1 cellular context compared by ENCODE assay signal in the genomic region with DNA sequence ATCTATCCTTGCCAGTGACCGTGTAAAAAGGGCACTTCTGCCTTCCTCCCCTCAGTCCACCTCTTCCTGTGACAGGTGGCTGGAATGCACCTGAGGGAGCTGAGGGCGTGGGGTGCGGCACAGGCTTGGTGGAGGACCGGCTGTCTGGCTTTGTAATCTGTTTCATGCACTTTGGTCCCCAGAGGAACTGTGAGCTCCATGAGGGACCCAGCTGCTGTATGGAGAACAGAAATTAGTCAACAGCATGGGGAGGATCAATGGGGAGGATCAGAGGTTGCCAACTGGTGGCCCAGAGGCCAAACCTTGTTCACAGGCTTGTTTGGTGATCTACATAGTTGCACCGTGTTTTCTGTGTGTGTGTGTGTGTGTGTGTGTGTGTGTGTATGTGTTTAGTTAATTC.
TF ChIP-seq lines count a peak whose summit lies in the region.

No MANE protein-coding gene starts in this region.

TF ChIP-seq in HepG2, 621 proteins besides CTCF, POLR2A, EP300 and RAD21 (continued from another document and continues in another):
- TF ChIP-seq ZSCAN21 (CRISPR knock-in tag; IDR thresholded peaks at IDR 0.05; ENCODE audit: borderline replicate concordance) = peak; percentile 65; the same call in 1 of the 2 replicates
- TF ChIP-seq FOXM1 (CRISPR knock-in tag; IDR thresholded peaks at IDR 0.05) = no peak
- peak; percentile 59; the same call in 1 of the 2 replicates for TF ChIP-seq EHMT2 (IDR thresholded peaks at IDR 0.05; ENCODE audit: borderline replicate concordance, low read depth, low read length)
- peak; percentile 79; the same call in 1 of the 2 replicates for TF ChIP-seq GFI1 (CRISPR knock-in tag; IDR thresholded peaks at IDR 0.05; ENCODE audit: borderline replicate concordance)
- no peak for TF ChIP-seq SP1 (IDR thresholded peaks at IDR 0.05)
- peak; percentile 47; the same call in 1 of the 2 replicates for TF ChIP-seq SP1 (CRISPR knock-in tag; IDR thresholded peaks at IDR 0.05)
- no peak for TF ChIP-seq MTF1 (CRISPR knock-in tag; IDR thresholded peaks at IDR 0.05)
- TF ChIP-seq ETV5 (CRISPR knock-in tag; IDR thresholded peaks at IDR 0.05; ENCODE audit: borderline replicate concordance) = peak; percentile 53; the same call in 1 of the 2 replicates
- peak; percentile 76; the same call in 1 of the 2 replicates for TF ChIP-seq MTA1 (CRISPR knock-in tag; IDR thresholded peaks at IDR 0.05; ENCODE audit: borderline replicate concordance)
- peak; percentile 48; the same call in 1 of the 2 replicates for TF ChIP-seq ZNF790 (CRISPR knock-in tag; IDR thresholded peaks at IDR 0.05; ENCODE audit: borderline replicate concordance)
- peak; percentile 77 for TF ChIP-seq TCF7 (IDR thresholded peaks at IDR 0.05; ENCODE audit: low read depth)
- peak; percentile 84 for TF ChIP-seq ZNF264 (CRISPR knock-in tag; IDR thresholded peaks at IDR 0.05)
- TF ChIP-seq ZSCAN20 (CRISPR knock-in tag; IDR thresholded peaks at IDR 0.05; ENCODE audit: borderline replicate concordance) = no peak
- peak; percentile 78 for TF ChIP-seq PATZ1 (CRISPR knock-in tag; IDR thresholded peaks at IDR 0.05)
- TF ChIP-seq PITX1 (CRISPR knock-in tag; IDR thresholded peaks at IDR 0.05) = peak; percentile 98
- TF ChIP-seq FOXO1 (CRISPR knock-in tag; IDR thresholded peaks at IDR 0.05) = peak; percentile 93
- TF ChIP-seq ZSCAN25 (CRISPR knock-in tag; IDR thresholded peaks at IDR 0.05) = peak; percentile 40; the same call in 1 of the 2 replicates
- TF ChIP-seq THYN1 (CRISPR knock-in tag; IDR thresholded peaks at IDR 0.05; ENCODE audit: borderline replicate concordance, low read depth) = no peak
- TF ChIP-seq YY1 (IDR thresholded peaks at IDR 0.05; ENCODE audit: insufficient read depth, insufficient replicate concordance, low read depth, low read length) = peak; percentile 26
- TF ChIP-seq SIX1 (CRISPR knock-in tag; IDR thresholded peaks at IDR 0.05; ENCODE audit: borderline replicate concordance) = 0 out of 2 replicates have a peak, but pooled peaks have one; percentile 30
- TF ChIP-seq GATA4 (IDR thresholded peaks at IDR 0.05; ENCODE audit: borderline replicate concordance, low read depth) = no peak
- TF ChIP-seq KDM5B (CRISPR knock-in tag; IDR thresholded peaks at IDR 0.05; ENCODE audit: borderline replicate concordance) = peak; percentile 30; the same call in 1 of the 2 replicates
- TF ChIP-seq, protein P1, sequence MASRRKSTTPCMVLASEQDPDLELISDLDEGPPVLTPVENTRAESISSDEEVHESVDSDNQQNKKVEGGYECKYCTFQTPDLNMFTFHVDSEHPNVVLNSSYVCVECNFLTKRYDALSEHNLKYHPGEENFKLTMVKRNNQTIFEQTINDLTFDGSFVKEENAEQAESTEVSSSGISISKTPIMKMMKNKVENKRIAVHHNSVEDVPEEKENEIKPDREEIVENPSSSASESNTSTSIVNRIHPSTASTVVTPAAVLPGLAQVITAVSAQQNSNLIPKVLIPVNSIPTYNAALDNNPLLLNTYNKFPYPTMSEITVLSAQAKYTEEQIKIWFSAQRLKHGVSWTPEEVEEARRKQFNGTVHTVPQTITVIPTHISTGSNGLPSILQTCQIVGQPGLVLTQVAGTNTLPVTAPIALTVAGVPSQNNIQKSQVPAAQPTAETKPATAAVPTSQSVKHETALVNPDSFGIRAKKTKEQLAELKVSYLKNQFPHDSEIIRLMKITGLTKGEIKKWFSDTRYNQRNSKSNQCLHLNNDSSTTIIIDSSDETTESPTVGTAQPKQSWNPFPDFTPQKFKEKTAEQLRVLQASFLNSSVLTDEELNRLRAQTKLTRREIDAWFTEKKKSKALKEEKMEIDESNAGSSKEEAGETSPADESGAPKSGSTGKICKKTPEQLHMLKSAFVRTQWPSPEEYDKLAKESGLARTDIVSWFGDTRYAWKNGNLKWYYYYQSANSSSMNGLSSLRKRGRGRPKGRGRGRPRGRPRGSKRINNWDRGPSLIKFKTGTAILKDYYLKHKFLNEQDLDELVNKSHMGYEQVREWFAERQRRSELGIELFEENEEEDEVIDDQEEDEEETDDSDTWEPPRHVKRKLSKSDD (CRISPR knock-in tag; IDR thresholded peaks at IDR 0.05; ENCODE audit: low read depth) = no peak; the same call in 1 of the 2 replicates
- 0 out of 2 replicates have a peak, but pooled peaks have one; percentile 14 for TF ChIP-seq ATF7 (IDR thresholded peaks at IDR 0.05)
- no peak for TF ChIP-seq ATF7 (CRISPR knock-in tag; IDR thresholded peaks at IDR 0.05)
- peak; percentile 50; the same call in 1 of the 2 replicates for TF ChIP-seq CREB1 (IDR thresholded peaks at IDR 0.05)
- TF ChIP-seq CREB1 (CRISPR knock-in tag; IDR thresholded peaks at IDR 0.05) = peak; percentile 70
- TF ChIP-seq U2AF1 (optimal IDR thresholded peaks at IDR 0.05; ENCODE audit: low read depth, low read length) = no peak
- no peak; the same call in 1 of the 2 replicates for TF ChIP-seq ZNF605 (CRISPR knock-in tag; IDR thresholded peaks at IDR 0.05)
- TF ChIP-seq ZNF7 (CRISPR knock-in tag; IDR thresholded peaks at IDR 0.05) = no peak
- TF ChIP-seq RCOR2 (CRISPR knock-in tag; IDR thresholded peaks at IDR 0.05) = peak; percentile 95
- TF ChIP-seq, protein P2, sequence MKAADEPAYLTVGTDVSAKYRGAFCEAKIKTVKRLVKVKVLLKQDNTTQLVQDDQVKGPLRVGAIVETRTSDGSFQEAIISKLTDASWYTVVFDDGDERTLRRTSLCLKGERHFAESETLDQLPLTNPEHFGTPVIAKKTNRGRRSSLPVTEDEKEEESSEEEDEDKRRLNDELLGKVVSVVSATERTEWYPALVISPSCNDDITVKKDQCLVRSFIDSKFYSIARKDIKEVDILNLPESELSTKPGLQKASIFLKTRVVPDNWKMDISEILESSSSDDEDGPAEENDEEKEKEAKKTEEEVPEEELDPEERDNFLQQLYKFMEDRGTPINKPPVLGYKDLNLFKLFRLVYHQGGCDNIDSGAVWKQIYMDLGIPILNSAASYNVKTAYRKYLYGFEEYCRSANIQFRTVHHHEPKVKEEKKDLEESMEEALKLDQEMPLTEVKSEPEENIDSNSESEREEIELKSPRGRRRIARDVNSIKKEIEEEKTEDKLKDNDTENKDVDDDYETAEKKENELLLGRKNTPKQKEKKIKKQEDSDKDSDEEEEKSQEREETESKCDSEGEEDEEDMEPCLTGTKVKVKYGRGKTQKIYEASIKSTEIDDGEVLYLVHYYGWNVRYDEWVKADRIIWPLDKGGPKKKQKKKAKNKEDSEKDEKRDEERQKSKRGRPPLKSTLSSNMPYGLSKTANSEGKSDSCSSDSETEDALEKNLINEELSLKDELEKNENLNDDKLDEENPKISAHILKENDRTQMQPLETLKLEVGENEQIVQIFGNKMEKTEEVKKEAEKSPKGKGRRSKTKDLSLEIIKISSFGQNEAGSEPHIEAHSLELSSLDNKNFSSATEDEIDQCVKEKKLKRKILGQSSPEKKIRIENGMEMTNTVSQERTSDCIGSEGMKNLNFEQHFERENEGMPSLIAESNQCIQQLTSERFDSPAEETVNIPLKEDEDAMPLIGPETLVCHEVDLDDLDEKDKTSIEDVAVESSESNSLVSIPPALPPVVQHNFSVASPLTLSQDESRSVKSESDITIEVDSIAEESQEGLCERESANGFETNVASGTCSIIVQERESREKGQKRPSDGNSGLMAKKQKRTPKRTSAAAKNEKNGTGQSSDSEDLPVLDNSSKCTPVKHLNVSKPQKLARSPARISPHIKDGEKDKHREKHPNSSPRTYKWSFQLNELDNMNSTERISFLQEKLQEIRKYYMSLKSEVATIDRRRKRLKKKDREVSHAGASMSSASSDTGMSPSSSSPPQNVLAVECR (CRISPR knock-in tag; IDR thresholded peaks at IDR 0.05; ENCODE audit: borderline replicate concordance) = peak; percentile 60; the same call in 1 of the 2 replicates
- TF ChIP-seq HNRNPUL1 (IDR thresholded peaks at IDR 0.05; ENCODE audit: low read depth, low read length) = no peak
- peak; percentile 91; the same call in 1 of the 2 replicates for TF ChIP-seq ZNF670 (CRISPR knock-in tag; IDR thresholded peaks at IDR 0.05; ENCODE audit: borderline replicate concordance)
- TF ChIP-seq ZNF292 (CRISPR knock-in tag; IDR thresholded peaks at IDR 0.05; ENCODE audit: borderline replicate concordance, low read depth) = peak; percentile 99
- TF ChIP-seq HINFP (CRISPR knock-in tag; IDR thresholded peaks at IDR 0.05; ENCODE audit: low read depth) = 0 out of 2 replicates have a peak, but pooled peaks have one; percentile 35
- TF ChIP-seq TSC22D2 (CRISPR knock-in tag; IDR thresholded peaks at IDR 0.05; ENCODE audit: borderline replicate concordance) = no peak
- 0 out of 2 replicates have a peak, but pooled peaks have one; percentile 45 for TF ChIP-seq KMT2B (CRISPR knock-in tag; IDR thresholded peaks at IDR 0.05)
- no peak for TF ChIP-seq U2AF2 (IDR thresholded peaks at IDR 0.05; ENCODE audit: low read depth, low read length)
- TF ChIP-seq ADNP (CRISPR knock-in tag; IDR thresholded peaks at IDR 0.05) = no peak
- no peak for TF ChIP-seq ZNF660 (CRISPR knock-in tag; IDR thresholded peaks at IDR 0.05; ENCODE audit: borderline replicate concordance, low read depth)
- TF ChIP-seq ZC3H4 (CRISPR knock-in tag; IDR thresholded peaks at IDR 0.05; ENCODE audit: borderline replicate concordance) = no peak
- no peak for TF ChIP-seq TRIM24 (CRISPR knock-in tag; IDR thresholded peaks at IDR 0.05)
- TF ChIP-seq ZNF747 (CRISPR knock-in tag; IDR thresholded peaks at IDR 0.05; ENCODE audit: borderline replicate concordance) = no peak; the same call in 1 of the 2 replicates
- TF ChIP-seq MAF1 (CRISPR knock-in tag; IDR thresholded peaks at IDR 0.05; ENCODE audit: borderline replicate concordance) = no peak
- TF ChIP-seq EED (CRISPR knock-in tag; IDR thresholded peaks at IDR 0.05) = no peak
- peak; percentile 38; the same call in 1 of the 2 replicates for TF ChIP-seq FOXC1 (CRISPR knock-in tag; IDR thresholded peaks at IDR 0.05; ENCODE audit: borderline replicate concordance)
- TF ChIP-seq ZNF101 (CRISPR knock-in tag; IDR thresholded peaks at IDR 0.05; ENCODE audit: borderline replicate concordance, low read depth) = no peak
- peak; percentile 53; the same call in 1 of the 2 replicates for TF ChIP-seq ZBTB7A (CRISPR knock-in tag; IDR thresholded peaks at IDR 0.05)
- TF ChIP-seq KAT7 (CRISPR knock-in tag; IDR thresholded peaks at IDR 0.05; ENCODE audit: borderline replicate concordance) = no peak
- peak; percentile 44; the same call in 1 of the 2 replicates for TF ChIP-seq ZNF430 (CRISPR knock-in tag; IDR thresholded peaks at IDR 0.05)
